ENCODE assay signal across 13 cellular contexts in the genomic region with DNA sequence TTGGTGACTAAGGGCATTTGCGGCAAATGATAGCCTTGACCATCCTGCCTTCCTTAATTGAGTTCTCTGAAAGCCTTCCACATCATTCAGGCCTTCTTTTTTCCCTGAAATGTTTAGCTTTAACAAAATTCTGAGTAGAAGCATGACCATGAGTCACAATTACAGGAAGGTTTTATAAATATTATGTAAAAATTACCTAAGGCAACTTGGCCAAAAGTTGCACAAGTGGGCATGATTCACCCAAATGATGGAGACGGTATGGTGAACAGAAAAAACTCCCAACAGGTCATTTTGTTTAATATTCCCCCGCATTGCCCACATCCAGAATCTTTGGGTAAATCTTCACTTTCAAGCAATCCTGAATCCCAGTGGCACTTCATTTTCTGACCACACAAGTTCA. TPM values are rescaled to one million over a fixed set of nuclear protein-coding genes. Genes with fewer than 3 reads are reported as not detected.
A peak's percentile ranks its signal among the peaks of the same experiment; 100 is the strongest.
DNase-seq lines count a peak whose midpoint lies in the region; FAIRE-seq and TF ChIP-seq lines count a peak whose summit lies in the region.
"Had no signal": no experiment of that assay in that cellular context is flagged by ENCODE, and none has a peak within 500 bp of the region (broad histone marks: within the 10 kb centered on the region; RNA-seq: fewer than 3 reads in every experiment).

No MANE protein-coding gene starts in this region.

- FAIRE-seq in D721Med (lab: Jason Lieb, UNC) (no peak), frontal cortex (lab: Jason Lieb, UNC) (no peak)

- intact Hi-C loops in lower leg skin (cut with DNase I; ENCODE audit: low total_unique reads), result no loop called here

- no peak overlapping the region for H3K27ac ChIP-seq in epithelial cell of prostate

- DNase-seq in M059J (ENCODE audit: low read depth), result peak; percentile 47
- DNase-seq in NOMO-1 treated with dmso at 0.1 percent for 144 hours (lab: John Stamatoyannopoulos, UW; ENCODE audit: unreplicated experiment), result peak; percentile 39
- peak; percentile 8 for DNase-seq in epithelial cell of prostate (ENCODE audit: low read depth, low spot score)
- DNase-seq in D721Med (ENCODE audit: insufficient read length, low spot score), result no peak
- no peak for DNase-seq in NCI-H446 (lab: John Stamatoyannopoulos, UW)
- DNase-seq in frontal cortex (ENCODE audit: low spot score in 2 of 2), result no peak
- no peak for DNase-seq in lower leg skin (ENCODE audit: low spot score in 2 of 2)
- DNase-seq: ACHN; NCI-H1105; NCI-H1694; NK-92 treated with Interleukin-12 subunit alpha and Interleukin-12 subunit beta, amount 100 ng/mL, for 24 hours; PC-3 had no signal

- no peak overlapping the region for H3K4me3 ChIP-seq in lower leg skin (ENCODE audit: low read depth, poor library complexity, severe bottlenecking)

- no peak for TF ChIP-seq POLR2A in lower leg skin (IDR thresholded peaks at IDR 0.05)

- 72 to 85% methylated on average over 3 of the region's 3 CpGs for WGBS in lower leg skin, 2 donors

- no peak for TF ChIP-seq CTCF in D721Med (IDR thresholded peaks at IDR 0.05; ENCODE audit: insufficient read depth, missing control alignments)
- TF ChIP-seq CTCF in lower leg skin (IDR thresholded peaks at IDR 0.05), result no peak

RNA-seq across cellular contexts. Expression of a gene that starts 37.0 kb away (rescaled TPM):
- not detected in 2 replicates for total RNA-seq in M059J (2014; rRNA removed; shearing (Covaris generic))
- total RNA-seq in frontal cortex (not detected), lower leg skin (not detected)
- total RNA-seq: PC-3, SK-MEL-5 had no signal

Comparison
In these comparisons a context has a peak if more than half of its experiments do, and no peak if none do; other contexts are left out.
1. DNase-seq: peak in M059J (single experiment), NOMO-1 treated with dmso at 0.1 percent for 144 hours (single experiment) and epithelial cell of prostate (single experiment); none in D721Med (single experiment), NCI-H446 (0 of 2), frontal cortex (0 of 2) and lower leg skin (0 of 2).